In genomic region chr6:42260424-42260888, GRCh38 we compare ENCODE assay signal across 1 cellular context.
TF ChIP-seq lines count a peak whose summit lies in the region.

No MANE protein-coding gene starts in this region.

TF ChIP-seq in HepG2, 621 proteins besides CTCF, POLR2A, EP300 and RAD21 (continued from another document and continues in another):
- TF ChIP-seq ARID4A (CRISPR knock-in tag; IDR thresholded peaks at IDR 0.05; ENCODE audit: borderline replicate concordance) = 0 out of 2 replicates have a peak, but pooled peaks have one; percentile 16
- TF ChIP-seq, protein P1, sequence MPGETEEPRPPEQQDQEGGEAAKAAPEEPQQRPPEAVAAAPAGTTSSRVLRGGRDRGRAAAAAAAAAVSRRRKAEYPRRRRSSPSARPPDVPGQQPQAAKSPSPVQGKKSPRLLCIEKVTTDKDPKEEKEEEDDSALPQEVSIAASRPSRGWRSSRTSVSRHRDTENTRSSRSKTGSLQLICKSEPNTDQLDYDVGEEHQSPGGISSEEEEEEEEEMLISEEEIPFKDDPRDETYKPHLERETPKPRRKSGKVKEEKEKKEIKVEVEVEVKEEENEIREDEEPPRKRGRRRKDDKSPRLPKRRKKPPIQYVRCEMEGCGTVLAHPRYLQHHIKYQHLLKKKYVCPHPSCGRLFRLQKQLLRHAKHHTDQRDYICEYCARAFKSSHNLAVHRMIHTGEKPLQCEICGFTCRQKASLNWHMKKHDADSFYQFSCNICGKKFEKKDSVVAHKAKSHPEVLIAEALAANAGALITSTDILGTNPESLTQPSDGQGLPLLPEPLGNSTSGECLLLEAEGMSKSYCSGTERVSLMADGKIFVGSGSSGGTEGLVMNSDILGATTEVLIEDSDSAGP (CRISPR knock-in tag; IDR thresholded peaks at IDR 0.05; ENCODE audit: borderline replicate concordance) = 0 out of 2 replicates have a peak, but pooled peaks have one; percentile 35
- TF ChIP-seq POGZ (CRISPR knock-in tag; IDR thresholded peaks at IDR 0.05) = 0 out of 2 replicates have a peak, but pooled peaks have one; percentile 46
- peak; percentile 91 for TF ChIP-seq RAD51 (IDR thresholded peaks at IDR 0.05; ENCODE audit: borderline replicate concordance)
- no peak for TF ChIP-seq ZNF678 (CRISPR knock-in tag; IDR thresholded peaks at IDR 0.05)
- no peak for TF ChIP-seq ZFP36L2 (CRISPR knock-in tag; IDR thresholded peaks at IDR 0.05)
- peak; percentile 81 for TF ChIP-seq PHF20 (CRISPR knock-in tag; IDR thresholded peaks at IDR 0.05)
- 0 out of 2 replicates have a peak, but pooled peaks have one; percentile 15 for TF ChIP-seq FOXA3 (CRISPR knock-in tag; IDR thresholded peaks at IDR 0.05)
- TF ChIP-seq ZFY (CRISPR knock-in tag; IDR thresholded peaks at IDR 0.05) = peak; percentile 56; the same call in 1 of the 2 replicates
- TF ChIP-seq, protein P2, sequence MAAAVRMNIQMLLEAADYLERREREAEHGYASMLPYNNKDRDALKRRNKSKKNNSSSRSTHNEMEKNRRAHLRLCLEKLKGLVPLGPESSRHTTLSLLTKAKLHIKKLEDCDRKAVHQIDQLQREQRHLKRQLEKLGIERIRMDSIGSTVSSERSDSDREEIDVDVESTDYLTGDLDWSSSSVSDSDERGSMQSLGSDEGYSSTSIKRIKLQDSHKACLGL (CRISPR knock-in tag; IDR thresholded peaks at IDR 0.05) = no peak
- TF ChIP-seq BRCA1 (CRISPR knock-in tag; IDR thresholded peaks at IDR 0.05) = no peak
- 0 out of 2 replicates have a peak, but pooled peaks have one; percentile 10 for TF ChIP-seq ZNF768 (CRISPR knock-in tag; IDR thresholded peaks at IDR 0.05)
- peak; percentile 46; the same call in 1 of the 2 replicates for TF ChIP-seq SAP130 (CRISPR knock-in tag; IDR thresholded peaks at IDR 0.05; ENCODE audit: low read depth)
- 0 out of 2 replicates have a peak, but pooled peaks have one; percentile 31 for TF ChIP-seq ZNF724P (CRISPR knock-in tag; IDR thresholded peaks at IDR 0.05; ENCODE audit: borderline replicate concordance)
- 0 out of 2 replicates have a peak, but pooled peaks have one; percentile 14 for TF ChIP-seq TBX2 (CRISPR knock-in tag; IDR thresholded peaks at IDR 0.05; ENCODE audit: borderline replicate concordance)
- TF ChIP-seq ZNF619 (CRISPR knock-in tag; IDR thresholded peaks at IDR 0.05) = peak; percentile 64; the same call in 1 of the 2 replicates
- TF ChIP-seq, protein P3, sequence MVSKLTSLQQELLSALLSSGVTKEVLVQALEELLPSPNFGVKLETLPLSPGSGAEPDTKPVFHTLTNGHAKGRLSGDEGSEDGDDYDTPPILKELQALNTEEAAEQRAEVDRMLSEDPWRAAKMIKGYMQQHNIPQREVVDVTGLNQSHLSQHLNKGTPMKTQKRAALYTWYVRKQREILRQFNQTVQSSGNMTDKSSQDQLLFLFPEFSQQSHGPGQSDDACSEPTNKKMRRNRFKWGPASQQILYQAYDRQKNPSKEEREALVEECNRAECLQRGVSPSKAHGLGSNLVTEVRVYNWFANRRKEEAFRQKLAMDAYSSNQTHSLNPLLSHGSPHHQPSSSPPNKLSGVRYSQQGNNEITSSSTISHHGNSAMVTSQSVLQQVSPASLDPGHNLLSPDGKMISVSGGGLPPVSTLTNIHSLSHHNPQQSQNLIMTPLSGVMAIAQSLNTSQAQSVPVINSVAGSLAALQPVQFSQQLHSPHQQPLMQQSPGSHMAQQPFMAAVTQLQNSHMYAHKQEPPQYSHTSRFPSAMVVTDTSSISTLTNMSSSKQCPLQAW (CRISPR knock-in tag; IDR thresholded peaks at IDR 0.05) = peak; percentile 17; the same call in 1 of the 2 replicates
- TF ChIP-seq PHF8 (CRISPR knock-in tag; IDR thresholded peaks at IDR 0.05) = peak; percentile 23; the same call in 1 of the 2 replicates
- TF ChIP-seq, protein P4, sequence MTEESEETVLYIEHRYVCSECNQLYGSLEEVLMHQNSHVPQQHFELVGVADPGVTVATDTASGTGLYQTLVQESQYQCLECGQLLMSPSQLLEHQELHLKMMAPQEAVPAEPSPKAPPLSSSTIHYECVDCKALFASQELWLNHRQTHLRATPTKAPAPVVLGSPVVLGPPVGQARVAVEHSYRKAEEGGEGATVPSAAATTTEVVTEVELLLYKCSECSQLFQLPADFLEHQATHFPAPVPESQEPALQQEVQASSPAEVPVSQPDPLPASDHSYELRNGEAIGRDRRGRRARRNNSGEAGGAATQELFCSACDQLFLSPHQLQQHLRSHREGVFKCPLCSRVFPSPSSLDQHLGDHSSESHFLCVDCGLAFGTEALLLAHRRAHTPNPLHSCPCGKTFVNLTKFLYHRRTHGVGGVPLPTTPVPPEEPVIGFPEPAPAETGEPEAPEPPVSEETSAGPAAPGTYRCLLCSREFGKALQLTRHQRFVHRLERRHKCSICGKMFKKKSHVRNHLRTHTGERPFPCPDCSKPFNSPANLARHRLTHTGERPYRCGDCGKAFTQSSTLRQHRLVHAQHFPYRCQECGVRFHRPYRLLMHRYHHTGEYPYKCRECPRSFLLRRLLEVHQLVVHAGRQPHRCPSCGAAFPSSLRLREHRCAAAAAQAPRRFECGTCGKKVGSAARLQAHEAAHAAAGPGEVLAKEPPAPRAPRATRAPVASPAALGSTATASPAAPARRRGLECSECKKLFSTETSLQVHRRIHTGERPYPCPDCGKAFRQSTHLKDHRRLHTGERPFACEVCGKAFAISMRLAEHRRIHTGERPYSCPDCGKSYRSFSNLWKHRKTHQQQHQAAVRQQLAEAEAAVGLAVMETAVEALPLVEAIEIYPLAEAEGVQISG (CRISPR knock-in tag; IDR thresholded peaks at IDR 0.05) = peak; percentile 53; the same call in 1 of the 2 replicates
- peak; percentile 86 for TF ChIP-seq KAT8 (CRISPR knock-in tag; IDR thresholded peaks at IDR 0.05)
- TF ChIP-seq NFRKB (IDR thresholded peaks at IDR 0.05) = no peak
- TF ChIP-seq GABPA (IDR thresholded peaks at IDR 0.05; ENCODE audit: low read depth, low read length) = no peak
- TF ChIP-seq GABPA (CRISPR knock-in tag; IDR thresholded peaks at IDR 0.05; ENCODE audit: low read depth) = peak; percentile 41; the same call in 1 of the 2 replicates
- TF ChIP-seq ELF1 (CRISPR knock-in tag; IDR thresholded peaks at IDR 0.05) = peak; percentile 55; the same call in 1 of the 2 replicates
- peak; percentile 83 for TF ChIP-seq GATAD1 (CRISPR knock-in tag; IDR thresholded peaks at IDR 0.05)
- peak; percentile 84 for TF ChIP-seq ZNF143 (CRISPR knock-in tag; IDR thresholded peaks at IDR 0.05)
- no peak for TF ChIP-seq TAF15 (IDR thresholded peaks at IDR 0.05; ENCODE audit: low read depth, low read length, poor library complexity, severe bottlenecking)
- TF ChIP-seq CC2D1A (CRISPR knock-in tag; IDR thresholded peaks at IDR 0.05) = peak; percentile 99; the same call in 1 of the 2 replicates
- 0 out of 2 replicates have a peak, but pooled peaks have one; percentile 36 for TF ChIP-seq MAX (IDR thresholded peaks at IDR 0.05)
- 0 out of 2 replicates have a peak, but pooled peaks have one; percentile 18 for TF ChIP-seq SALL1 (CRISPR knock-in tag; IDR thresholded peaks at IDR 0.05)
- no peak for TF ChIP-seq FUBP1 (CRISPR knock-in tag; IDR thresholded peaks at IDR 0.05; ENCODE audit: borderline replicate concordance)
- TF ChIP-seq MXI1 (IDR thresholded peaks at IDR 0.05; ENCODE audit: borderline replicate concordance, low read depth, low read length) = 0 out of 3 replicates have a peak, but pooled peaks have one; percentile 10
- 0 out of 2 replicates have a peak, but pooled peaks have one; percentile 27 for TF ChIP-seq MYC (CRISPR knock-in tag; IDR thresholded peaks at IDR 0.05; ENCODE audit: borderline replicate concordance)
- TF ChIP-seq, protein P5, sequence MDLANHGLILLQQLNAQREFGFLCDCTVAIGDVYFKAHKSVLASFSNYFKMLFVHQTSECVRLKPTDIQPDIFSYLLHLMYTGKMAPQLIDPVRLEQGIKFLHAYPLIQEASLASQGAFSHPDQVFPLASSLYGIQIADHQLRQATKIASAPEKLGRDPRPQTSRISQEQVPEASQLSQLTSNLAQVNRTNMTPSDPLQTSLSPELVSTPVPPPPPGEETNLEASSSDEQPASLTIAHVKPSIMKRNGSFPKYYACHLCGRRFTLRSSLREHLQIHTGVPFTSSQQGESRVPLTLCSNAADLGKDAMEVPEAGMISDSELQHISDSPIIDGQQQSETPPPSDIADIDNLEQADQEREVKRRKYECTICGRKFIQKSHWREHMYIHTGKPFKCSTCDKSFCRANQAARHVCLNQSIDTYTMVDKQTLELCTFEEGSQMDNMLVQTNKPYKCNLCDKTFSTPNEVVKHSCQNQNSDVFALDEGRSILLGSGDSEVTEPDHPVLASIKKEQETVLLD (CRISPR knock-in tag; IDR thresholded peaks at IDR 0.05; ENCODE audit: low read depth) = no peak
- TF ChIP-seq, protein P6, sequence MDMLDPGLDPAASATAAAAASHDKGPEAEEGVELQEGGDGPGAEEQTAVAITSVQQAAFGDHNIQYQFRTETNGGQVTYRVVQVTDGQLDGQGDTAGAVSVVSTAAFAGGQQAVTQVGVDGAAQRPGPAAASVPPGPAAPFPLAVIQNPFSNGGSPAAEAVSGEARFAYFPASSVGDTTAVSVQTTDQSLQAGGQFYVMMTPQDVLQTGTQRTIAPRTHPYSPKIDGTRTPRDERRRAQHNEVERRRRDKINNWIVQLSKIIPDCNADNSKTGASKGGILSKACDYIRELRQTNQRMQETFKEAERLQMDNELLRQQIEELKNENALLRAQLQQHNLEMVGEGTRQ (IDR thresholded peaks at IDR 0.05; ENCODE audit: low read depth, low read length) = peak; percentile 97
- TF ChIP-seq, protein P6 (CRISPR knock-in tag; IDR thresholded peaks at IDR 0.05; ENCODE audit: borderline replicate concordance) = peak; percentile 88; the same call in 1 of the 2 replicates
- TF ChIP-seq, protein P7, sequence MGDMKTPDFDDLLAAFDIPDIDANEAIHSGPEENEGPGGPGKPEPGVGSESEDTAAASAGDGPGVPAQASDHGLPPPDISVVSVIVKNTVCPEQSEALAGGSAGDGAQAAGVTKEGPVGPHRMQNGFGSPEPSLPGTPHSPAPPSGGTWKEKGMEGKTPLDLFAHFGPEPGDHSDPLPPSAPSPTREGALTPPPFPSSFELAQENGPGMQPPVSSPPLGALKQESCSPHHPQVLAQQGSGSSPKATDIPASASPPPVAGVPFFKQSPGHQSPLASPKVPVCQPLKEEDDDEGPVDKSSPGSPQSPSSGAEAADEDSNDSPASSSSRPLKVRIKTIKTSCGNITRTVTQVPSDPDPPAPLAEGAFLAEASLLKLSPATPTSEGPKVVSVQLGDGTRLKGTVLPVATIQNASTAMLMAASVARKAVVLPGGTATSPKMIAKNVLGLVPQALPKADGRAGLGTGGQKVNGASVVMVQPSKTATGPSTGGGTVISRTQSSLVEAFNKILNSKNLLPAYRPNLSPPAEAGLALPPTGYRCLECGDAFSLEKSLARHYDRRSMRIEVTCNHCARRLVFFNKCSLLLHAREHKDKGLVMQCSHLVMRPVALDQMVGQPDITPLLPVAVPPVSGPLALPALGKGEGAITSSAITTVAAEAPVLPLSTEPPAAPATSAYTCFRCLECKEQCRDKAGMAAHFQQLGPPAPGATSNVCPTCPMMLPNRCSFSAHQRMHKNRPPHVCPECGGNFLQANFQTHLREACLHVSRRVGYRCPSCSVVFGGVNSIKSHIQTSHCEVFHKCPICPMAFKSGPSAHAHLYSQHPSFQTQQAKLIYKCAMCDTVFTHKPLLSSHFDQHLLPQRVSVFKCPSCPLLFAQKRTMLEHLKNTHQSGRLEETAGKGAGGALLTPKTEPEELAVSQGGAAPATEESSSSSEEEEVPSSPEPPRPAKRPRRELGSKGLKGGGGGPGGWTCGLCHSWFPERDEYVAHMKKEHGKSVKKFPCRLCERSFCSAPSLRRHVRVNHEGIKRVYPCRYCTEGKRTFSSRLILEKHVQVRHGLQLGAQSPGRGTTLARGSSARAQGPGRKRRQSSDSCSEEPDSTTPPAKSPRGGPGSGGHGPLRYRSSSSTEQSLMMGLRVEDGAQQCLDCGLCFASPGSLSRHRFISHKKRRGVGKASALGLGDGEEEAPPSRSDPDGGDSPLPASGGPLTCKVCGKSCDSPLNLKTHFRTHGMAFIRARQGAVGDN (CRISPR knock-in tag; IDR thresholded peaks at IDR 0.05) = peak; percentile 63
